ENCODE assay signal across 1 cellular context in the genomic region with DNA sequence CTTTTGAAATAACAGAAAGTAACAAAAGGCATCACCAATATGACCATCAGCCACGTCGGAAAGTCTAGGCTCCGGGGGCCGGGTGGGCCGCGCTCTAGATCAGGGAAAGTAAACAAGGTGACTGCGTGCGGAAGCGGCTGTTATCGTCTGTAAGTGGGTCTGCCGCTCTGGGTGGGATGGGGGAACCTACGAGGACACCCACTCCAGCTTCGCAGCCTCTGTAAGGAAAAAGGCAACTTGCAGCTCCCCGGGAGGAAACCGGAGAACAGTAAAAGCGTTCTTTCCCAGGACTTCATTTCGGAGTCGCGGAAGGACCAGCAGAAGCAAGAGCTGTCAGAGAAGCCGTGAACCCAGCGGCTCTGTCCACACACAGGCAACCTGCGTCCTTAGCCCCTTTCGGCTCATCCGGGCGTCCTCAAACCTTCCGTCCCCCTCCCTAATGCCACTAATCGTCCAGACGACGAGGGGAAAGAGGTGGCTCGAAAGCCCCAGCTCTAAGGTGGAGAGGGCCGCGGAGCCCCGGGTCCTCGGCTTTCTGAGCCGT.
TF ChIP-seq lines count a peak whose summit lies in the region.

No MANE protein-coding gene starts in this region.

TF ChIP-seq in GM23338, 12 proteins besides CTCF, POLR2A, EP300 and RAD21 (continued from another document):
- TF ChIP-seq, protein P1, sequence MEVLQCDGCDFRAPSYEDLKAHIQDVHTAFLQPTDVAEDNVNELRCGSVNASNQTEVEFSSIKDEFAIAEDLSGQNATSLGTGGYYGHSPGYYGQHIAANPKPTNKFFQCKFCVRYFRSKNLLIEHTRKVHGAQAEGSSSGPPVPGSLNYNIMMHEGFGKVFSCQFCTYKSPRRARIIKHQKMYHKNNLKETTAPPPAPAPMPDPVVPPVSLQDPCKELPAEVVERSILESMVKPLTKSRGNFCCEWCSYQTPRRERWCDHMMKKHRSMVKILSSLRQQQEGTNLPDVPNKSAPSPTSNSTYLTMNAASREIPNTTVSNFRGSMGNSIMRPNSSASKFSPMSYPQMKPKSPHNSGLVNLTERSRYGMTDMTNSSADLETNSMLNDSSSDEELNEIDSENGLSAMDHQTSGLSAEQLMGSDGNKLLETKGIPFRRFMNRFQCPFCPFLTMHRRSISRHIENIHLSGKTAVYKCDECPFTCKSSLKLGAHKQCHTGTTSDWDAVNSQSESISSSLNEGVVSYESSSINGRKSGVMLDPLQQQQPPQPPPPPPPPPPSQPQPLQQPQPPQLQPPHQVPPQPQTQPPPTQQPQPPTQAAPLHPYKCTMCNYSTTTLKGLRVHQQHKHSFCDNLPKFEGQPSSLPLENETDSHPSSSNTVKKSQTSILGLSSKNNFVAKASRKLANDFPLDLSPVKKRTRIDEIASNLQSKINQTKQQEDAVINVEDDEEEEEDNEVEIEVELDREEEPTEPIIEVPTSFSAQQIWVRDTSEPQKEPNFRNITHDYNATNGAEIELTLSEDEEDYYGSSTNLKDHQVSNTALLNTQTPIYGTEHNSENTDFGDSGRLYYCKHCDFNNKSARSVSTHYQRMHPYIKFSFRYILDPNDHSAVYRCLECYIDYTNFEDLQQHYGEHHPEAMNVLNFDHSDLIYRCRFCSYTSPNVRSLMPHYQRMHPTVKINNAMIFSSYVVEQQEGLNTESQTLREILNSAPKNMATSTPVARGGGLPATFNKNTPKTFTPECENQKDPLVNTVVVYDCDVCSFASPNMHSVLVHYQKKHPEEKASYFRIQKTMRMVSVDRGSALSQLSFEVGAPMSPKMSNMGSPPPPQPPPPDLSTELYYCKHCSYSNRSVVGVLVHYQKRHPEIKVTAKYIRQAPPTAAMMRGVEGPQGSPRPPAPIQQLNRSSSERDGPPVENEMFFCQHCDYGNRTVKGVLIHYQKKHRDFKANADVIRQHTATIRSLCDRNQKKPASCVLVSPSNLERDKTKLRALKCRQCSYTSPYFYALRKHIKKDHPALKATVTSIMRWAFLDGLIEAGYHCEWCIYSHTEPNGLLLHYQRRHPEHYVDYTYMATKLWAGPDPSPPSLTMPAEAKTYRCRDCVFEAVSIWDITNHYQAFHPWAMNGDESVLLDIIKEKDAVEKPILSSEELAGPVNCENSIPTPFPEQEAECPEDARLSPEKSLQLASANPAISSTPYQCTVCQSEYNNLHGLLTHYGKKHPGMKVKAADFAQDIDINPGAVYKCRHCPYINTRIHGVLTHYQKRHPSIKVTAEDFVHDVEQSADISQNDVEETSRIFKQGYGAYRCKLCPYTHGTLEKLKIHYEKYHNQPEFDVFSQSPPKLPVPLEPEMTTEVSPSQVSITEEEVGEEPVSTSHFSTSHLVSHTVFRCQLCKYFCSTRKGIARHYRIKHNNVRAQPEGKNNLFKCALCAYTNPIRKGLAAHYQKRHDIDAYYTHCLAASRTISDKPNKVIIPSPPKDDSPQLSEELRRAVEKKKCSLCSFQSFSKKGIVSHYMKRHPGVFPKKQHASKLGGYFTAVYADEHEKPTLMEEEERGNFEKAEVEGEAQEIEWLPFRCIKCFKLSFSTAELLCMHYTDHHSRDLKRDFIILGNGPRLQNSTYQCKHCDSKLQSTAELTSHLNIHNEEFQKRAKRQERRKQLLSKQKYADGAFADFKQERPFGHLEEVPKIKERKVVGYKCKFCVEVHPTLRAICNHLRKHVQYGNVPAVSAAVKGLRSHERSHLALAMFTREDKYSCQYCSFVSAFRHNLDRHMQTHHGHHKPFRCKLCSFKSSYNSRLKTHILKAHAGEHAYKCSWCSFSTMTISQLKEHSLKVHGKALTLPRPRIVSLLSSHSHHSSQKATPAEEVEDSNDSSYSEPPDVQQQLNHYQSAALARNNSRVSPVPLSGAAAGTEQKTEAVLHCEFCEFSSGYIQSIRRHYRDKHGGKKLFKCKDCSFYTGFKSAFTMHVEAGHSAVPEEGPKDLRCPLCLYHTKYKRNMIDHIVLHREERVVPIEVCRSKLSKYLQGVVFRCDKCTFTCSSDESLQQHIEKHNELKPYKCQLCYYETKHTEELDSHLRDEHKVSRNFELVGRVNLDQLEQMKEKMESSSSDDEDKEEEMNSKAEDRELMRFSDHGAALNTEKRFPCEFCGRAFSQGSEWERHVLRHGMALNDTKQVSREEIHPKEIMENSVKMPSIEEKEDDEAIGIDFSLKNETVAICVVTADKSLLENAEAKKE (CRISPR knock-in tag; IDR thresholded peaks at IDR 0.05) = no peak
- TF ChIP-seq POLR2AphosphoS5 (IDR thresholded peaks at IDR 0.05; ENCODE audit: low read depth) (no peak), EZH2 (IDR thresholded peaks at IDR 0.05; ENCODE audit: low read depth, unreplicated experiment) (no peak), ZNF331 (CRISPR knock-in tag; IDR thresholded peaks at IDR 0.05; ENCODE audit: low read depth) (no peak), CREB1 (CRISPR knock-in tag; IDR thresholded peaks at IDR 0.05; ENCODE audit: low read depth) (no peak), REST (IDR thresholded peaks at IDR 0.05; ENCODE audit: unreplicated experiment) (no peak), ZNF114 (CRISPR knock-in tag; IDR thresholded peaks at IDR 0.05) (no peak)
TF ChIP-seq in GM23338: peak in this region for 0.
